43 cellular contexts compared by ENCODE assay signal in genomic region chr10:116825901-116826300, GRCh38. TPM values are rescaled to one million over a fixed set of nuclear protein-coding genes. Genes with fewer than 3 reads are reported as not detected.
"Had no signal": no experiment of that assay in that cellular context is flagged by ENCODE, and none has a peak within 500 bp of the region (broad histone marks: within the 10 kb centered on the region; RNA-seq: fewer than 3 reads in every experiment).

No MANE protein-coding gene starts in this region.

- H3K27me3 Mint-ChIP-seq: activated CD8-positive, alpha-beta memory T cell treated with anti-CD3 and anti-CD28 coated beads, Interleukin-2, amount 10 ng/mL, durations not matched to agents 7 days and 5 days; brain had no signal

- H3K9me3 Mint-ChIP-seq: activated CD4-positive, alpha-beta memory T cell treated with anti-CD3 and anti-CD28 coated beads for 36 hours; activated naive CD4-positive, alpha-beta T cell treated with anti-CD3 and anti-CD28 coated beads, Interleukin-2, amount 50 U/mL, for 24 hours; activated naive CD8-positive, alpha-beta T cell treated with anti-CD3 and anti-CD28 coated beads, Interleukin-2, amount 50 U/mL, for 24 hours; activated T-helper 2 cell treated with anti-CD3 and anti-CD28 coated beads, Interferon-gamma antibody, Interleukin-2, Interleukin-4, amounts not matched to agents 10 μg/mL and 5 μg/mL and 100 μg/mL, durations not matched to agents 14 hours and 24 hours and 36 hours; central memory CD8-positive, alpha-beta T cell; T-helper 2 cell treated with Interferon-gamma antibody and Interleukin-4, amounts not matched to agents 5 μg/mL and 100 μg/mL, for 36 hours had no signal

- H3K4me1 Mint-ChIP-seq: activated CD4-positive, alpha-beta T cell treated with anti-CD3 and anti-CD28 coated beads for 36 hours; activated CD4-positive, alpha-beta T cell treated with anti-CD3 and anti-CD28 coated beads, Interleukin-2, amount 10 ng/mL, durations not matched to agents 24 days and 14 days; activated CD8-positive, alpha-beta memory T cell treated with anti-CD3 and anti-CD28 coated beads, Interleukin-2, amount 10 ng/mL, durations not matched to agents 7 days and 5 days; activated naive CD4-positive, alpha-beta T cell treated with anti-CD3 and anti-CD28 coated beads, Interleukin-2, amount 50 U/mL, for 24 hours; activated naive CD8-positive, alpha-beta T cell treated with anti-CD3 and anti-CD28 coated beads, Interleukin-2, amount 50 U/mL, for 24 hours; central memory CD8-positive, alpha-beta T cell; T-helper 17 cell had no signal

- FAIRE-seq: colon, endometrium, endothelial cell of umbilical vein had no signal

- H3K4me3 Mint-ChIP-seq: activated CD4-positive, alpha-beta memory T cell treated with anti-CD3 and anti-CD28 coated beads for 36 hours; activated CD4-positive, alpha-beta T cell treated with anti-CD3 and anti-CD28 coated beads for 36 hours; activated CD4-positive, alpha-beta T cell treated with anti-CD3 and anti-CD28 coated beads, Interleukin-2, amount 10 ng/mL, durations not matched to agents 24 days and 14 days; activated CD8-positive, alpha-beta memory T cell treated with anti-CD3 and anti-CD28 coated beads, Interleukin-2, amount 10 ng/mL, durations not matched to agents 7 days and 5 days; activated CD8-positive, alpha-beta T cell treated with anti-CD3 and anti-CD28 coated beads, Interleukin-2, amount 10 ng/mL, durations not matched to agents 7 days and 5 days; activated naive CD4-positive, alpha-beta T cell treated with anti-CD3 and anti-CD28 coated beads for 36 hours; activated naive CD4-positive, alpha-beta T cell treated with anti-CD3 and anti-CD28 coated beads, Interleukin-2, amount 50 U/mL, for 24 hours; activated naive CD8-positive, alpha-beta T cell treated with anti-CD3 and anti-CD28 coated beads for 36 hours; activated naive CD8-positive, alpha-beta T cell treated with anti-CD3 and anti-CD28 coated beads, Interleukin-2, amount 50 U/mL, for 24 hours; activated T-helper 1 cell treated with anti-CD3 and anti-CD28 coated beads, Interleukin-12 subunit alpha, Interleukin-12 subunit beta, Interleukin-2, Interleukin-4 antibody, amounts not matched to agents 30 ng/mL and 10 ng/mL and 1 ng/mL, durations not matched to agents 14 hours and 24 hours and 36 hours; brain; central memory CD8-positive, alpha-beta T cell; effector memory CD8-positive, alpha-beta T cell; T-helper 17 cell; T-helper 2 cell treated with Interferon-gamma antibody and Interleukin-4, amounts not matched to agents 5 μg/mL and 100 μg/mL, for 36 hours had no signal

- H3K36me3 ChIP-seq: adrenal gland, breast epithelium, cardiac muscle cell, esophagus squamous epithelium, WERI-Rb-1 had no signal

- H3K27me3 ChIP-seq: adrenal gland, breast epithelium, esophagus squamous epithelium had no signal

- ATAC-seq: activated CD4-positive, alpha-beta T cell treated with anti-CD3 and anti-CD28 coated beads for 36 hours; activated CD8-positive, alpha-beta memory T cell treated with anti-CD3 and anti-CD28 coated beads, Interleukin-2, amount 10 ng/mL, durations not matched to agents 7 days and 5 days; activated CD8-positive, alpha-beta T cell treated with anti-CD3 and anti-CD28 coated beads, Interleukin-2, amount 10 ng/mL, durations not matched to agents 7 days and 5 days; activated naive CD8-positive, alpha-beta T cell treated with anti-CD3 and anti-CD28 coated beads, Interleukin-2, amount 50 U/mL, for 24 hours; effector memory CD8-positive, alpha-beta T cell; gastroesophageal sphincter; T-helper 17 cell had no signal

- H3K9me3 ChIP-seq: adrenal gland, breast epithelium, esophagus squamous epithelium, gastroesophageal sphincter had no signal

- H3K27ac Mint-ChIP-seq: activated CD4-positive, alpha-beta memory T cell treated with anti-CD3 and anti-CD28 coated beads for 36 hours; activated CD4-positive, alpha-beta T cell treated with anti-CD3 and anti-CD28 coated beads for 36 hours; activated CD4-positive, alpha-beta T cell treated with anti-CD3 and anti-CD28 coated beads, Interleukin-2, amount 10 ng/mL, durations not matched to agents 24 days and 14 days; activated CD8-positive, alpha-beta memory T cell treated with anti-CD3 and anti-CD28 coated beads, Interleukin-2, amount 10 ng/mL, durations not matched to agents 7 days and 5 days; activated CD8-positive, alpha-beta T cell treated with anti-CD3 and anti-CD28 coated beads, Interleukin-2, amount 10 ng/mL, durations not matched to agents 7 days and 5 days; activated naive CD4-positive, alpha-beta T cell treated with anti-CD3 and anti-CD28 coated beads for 36 hours; activated naive CD4-positive, alpha-beta T cell treated with anti-CD3 and anti-CD28 coated beads, Interleukin-2, amount 50 U/mL, for 24 hours; activated naive CD8-positive, alpha-beta T cell treated with anti-CD3 and anti-CD28 coated beads for 36 hours; activated naive CD8-positive, alpha-beta T cell treated with anti-CD3 and anti-CD28 coated beads, Interleukin-2, amount 50 U/mL, for 24 hours; activated T-helper 1 cell treated with anti-CD3 and anti-CD28 coated beads, Interleukin-12 subunit alpha, Interleukin-12 subunit beta, Interleukin-2, Interleukin-4 antibody, amounts not matched to agents 30 ng/mL and 10 ng/mL and 1 ng/mL, durations not matched to agents 14 hours and 24 hours and 36 hours; activated T-helper 2 cell treated with anti-CD3 and anti-CD28 coated beads, Interferon-gamma antibody, Interleukin-2, Interleukin-4, amounts not matched to agents 10 μg/mL and 5 μg/mL and 100 μg/mL, durations not matched to agents 14 hours and 24 hours and 36 hours; brain; effector memory CD8-positive, alpha-beta T cell; T-helper 17 cell; T-helper 2 cell treated with Interferon-gamma antibody and Interleukin-4, amounts not matched to agents 5 μg/mL and 100 μg/mL, for 36 hours had no signal

- DNase-seq: activated CD4-positive, alpha-beta memory T cell treated with anti-CD3 and anti-CD28 coated beads for 36 hours; activated CD4-positive, alpha-beta T cell treated with anti-CD3 and anti-CD28 coated beads for 36 hours; activated CD4-positive, alpha-beta T cell treated with anti-CD3 and anti-CD28 coated beads, Interleukin-2, amount 10 ng/mL, durations not matched to agents 24 days and 14 days; activated CD4-positive, CD25-positive, alpha-beta regulatory T cell; activated CD4-positive, CD25-positive, alpha-beta regulatory T cell treated with anti-CD3 and anti-CD28 coated beads, Interleukin-2, amount 50 U/mL, for 72 hours; activated CD8-positive, alpha-beta memory T cell treated with anti-CD3 and anti-CD28 coated beads, Interleukin-2, amount 10 ng/mL, durations not matched to agents 7 days and 5 days; activated CD8-positive, alpha-beta memory T cell treated with anti-CD3 and anti-CD28 coated beads, Interleukin-2, amount 50 U/mL, for 4 hours; activated CD8-positive, alpha-beta T cell treated with anti-CD3 and anti-CD28 coated beads, Interleukin-2, amount 10 ng/mL, durations not matched to agents 7 days and 5 days; activated effector memory CD4-positive, alpha-beta T cell treated with anti-CD3 and anti-CD28 coated beads, Interleukin-2, amount 50 U/mL, for 16 hours; activated naive CD4-positive, alpha-beta T cell treated with anti-CD3 and anti-CD28 coated beads for 36 hours; activated naive CD8-positive, alpha-beta T cell treated with anti-CD3 and anti-CD28 coated beads for 36 hours; activated naive CD8-positive, alpha-beta T cell treated with anti-CD3 and anti-CD28 coated beads, Interleukin-2, amount 50 U/mL, for 24 hours; activated T-cell treated with anti-CD3 and anti-CD28 coated beads, Interleukin-2, amount 50 U/mL, for 1 hour; activated T-cell treated with anti-CD3 and anti-CD28 coated beads, Interleukin-2, amount 50 U/mL, for 48 hours; adrenal gland; amygdala; aorta; cortex of kidney; dermis blood vessel endothelial cell; effector CD4-positive, alpha-beta T cell; effector memory CD8-positive, alpha-beta T cell; esophagus squamous epithelium; foreskin melanocyte; T-helper 1 cell; T-helper 17 cell; T1000; WERI-Rb-1 had no signal

- H3K27ac ChIP-seq: adrenal gland, breast epithelium, cardiac muscle cell, epithelial cell of prostate, esophagus squamous epithelium, gastroesophageal sphincter, WERI-Rb-1 had no signal

- H3K4me1 ChIP-seq: adrenal gland, breast epithelium, esophagus squamous epithelium, gastroesophageal sphincter had no signal

- H3K36me3 Mint-ChIP-seq: activated CD4-positive, alpha-beta memory T cell treated with anti-CD3 and anti-CD28 coated beads for 36 hours; activated CD8-positive, alpha-beta memory T cell treated with anti-CD3 and anti-CD28 coated beads, Interleukin-2, amount 10 ng/mL, durations not matched to agents 7 days and 5 days; activated naive CD4-positive, alpha-beta T cell treated with anti-CD3 and anti-CD28 coated beads, Interleukin-2, amount 50 U/mL, for 24 hours; activated naive CD8-positive, alpha-beta T cell treated with anti-CD3 and anti-CD28 coated beads for 36 hours had no signal

- H3K4me3 ChIP-seq: adrenal gland, breast epithelium, cardiac muscle cell, esophagus squamous epithelium, gastroesophageal sphincter had no signal

RNA-seq across cellular contexts. Expression of gene ENO4, which starts 23.4 kb away (rescaled TPM):
- total RNA-seq: activated CD4-positive, alpha-beta memory T cell treated with anti-CD3 and anti-CD28 coated beads for 36 hours; activated CD4-positive, alpha-beta T cell treated with anti-CD3 and anti-CD28 coated beads for 36 hours; activated CD4-positive, alpha-beta T cell treated with anti-CD3 and anti-CD28 coated beads, Interleukin-2, amount 10 ng/mL, durations not matched to agents 24 days and 14 days; activated CD8-positive, alpha-beta memory T cell treated with anti-CD3 and anti-CD28 coated beads for 36 hours; activated CD8-positive, alpha-beta memory T cell treated with anti-CD3 and anti-CD28 coated beads, Interleukin-2, amount 10 ng/mL, durations not matched to agents 7 days and 5 days; activated CD8-positive, alpha-beta T cell treated with anti-CD3 and anti-CD28 coated beads, Interleukin-2, amount 10 ng/mL, durations not matched to agents 7 days and 5 days; activated naive CD4-positive, alpha-beta T cell treated with anti-CD3 and anti-CD28 coated beads for 36 hours; activated naive CD8-positive, alpha-beta T cell treated with anti-CD3 and anti-CD28 coated beads for 36 hours; activated T-helper 1 cell treated with anti-CD3 and anti-CD28 coated beads, Interleukin-12 subunit alpha, Interleukin-12 subunit beta, Interleukin-2, Interleukin-4 antibody, amounts not matched to agents 30 ng/mL and 10 ng/mL and 1 ng/mL, durations not matched to agents 14 hours and 24 hours and 36 hours; activated T-helper 2 cell treated with anti-CD3 and anti-CD28 coated beads, Interferon-gamma antibody, Interleukin-2, Interleukin-4, amounts not matched to agents 10 μg/mL and 5 μg/mL and 100 μg/mL, durations not matched to agents 14 hours and 24 hours and 36 hours; dermis blood vessel endothelial cell; endothelial cell of umbilical vein; fibroblast of villous mesenchyme; glomerular endothelial cell; T-helper 17 cell had no signal
